9 cellular contexts compared by ENCODE assay signal in genomic region chr16:67917852-67918236, GRCh38. TPM values are rescaled to one million over a fixed set of nuclear protein-coding genes. Genes with fewer than 3 reads are reported as not detected.
A peak's percentile ranks its signal among the peaks of the same experiment; 100 is the strongest.
DNase-seq lines count a peak whose midpoint lies in the region; TF ChIP-seq lines count a peak whose summit lies in the region.
"Had no signal": no experiment of that assay in that cellular context is flagged by ENCODE, and none has a peak within 500 bp of the region (broad histone marks: within the 10 kb centered on the region; RNA-seq: fewer than 3 reads in every experiment).

No MANE protein-coding gene starts in this region.

- peaks cover 2% of the 10 kb centered on the region for H3K36me3 Mint-ChIP-seq in activated CD4-positive, alpha-beta T cell treated with anti-CD3 and anti-CD28 coated beads, Interleukin-2, amount 10 ng/mL, durations not matched to agents 7 days and 5 days (ENCODE audit: low read depth)

- H3K4me1 ChIP-seq in PC-9 (replicated peaks; ENCODE audit: insufficient read depth), result no peaks in the 10 kb centered on the region

- H3K4me3 Mint-ChIP-seq in activated CD4-positive, alpha-beta T cell treated with anti-CD3 and anti-CD28 coated beads, Interleukin-2, amount 10 ng/mL, durations not matched to agents 7 days and 5 days, result no peak overlapping the region
- H3K4me3 Mint-ChIP-seq: B cell had no signal

- intact Hi-C loops in PC-9 (cut with micrococcal nuclease; ENCODE audit: unreplicated experiment), result no loop called here

- H3K79me2 ChIP-seq in PC-9 (ENCODE audit: low read depth), result no peaks in the 10 kb centered on the region

- no peaks in the 10 kb centered on the region for H3K27me3 ChIP-seq in PC-9 (ENCODE audit: insufficient read depth, low read depth)

- no peaks in the 10 kb centered on the region for H3K36me3 ChIP-seq in PC-9 (ENCODE audit: low read depth)

- H3K4me3 ChIP-seq in PC-9, result no peak overlapping the region

- DNase-seq in NCI-H345 (lab: John Stamatoyannopoulos, UW) (peak; percentile 17), NCI-H345 treated with DMSO at 0.1 percent for 48 hours (lab: John Stamatoyannopoulos, UW; ENCODE audit: unreplicated experiment) (no peak), glomerular visceral epithelial cell (ENCODE audit: extremely low spot score) (peak; percentile 68), PC-9 (no peak), NCI-H748 treated with DMSO at 0.1 percent for 48 hours (lab: John Stamatoyannopoulos, UW) (no peak), NCI-H446 (lab: John Stamatoyannopoulos, UW) (no peak)
- no peak for DNase-seq in activated CD4-positive, alpha-beta T cell treated with anti-CD3 and anti-CD28 coated beads, Interleukin-2, amount 10 ng/mL, durations not matched to agents 7 days and 5 days
- peak in 2 of 3 donors; percentile 44 to 49 for DNase-seq in stimulated activated CD4-positive, alpha-beta T cell treated with anti-CD3 and anti-CD28 coated beads, TNF-alpha, amount 100 ng/mL, for 48 hours (ENCODE audit: low read depth in 3 of 3)

- no peaks in the 10 kb centered on the region for H3F3A ChIP-seq in PC-9 (ENCODE audit: insufficient read depth, low read depth)

- no TSS peak for BruUV-seq in PC-9 (replicated peaks; lab: Mats Ljungman, UMichigan)

- H3K27ac ChIP-seq in PC-9, result no peak overlapping the region

- H3K4me1 Mint-ChIP-seq in activated CD4-positive, alpha-beta T cell treated with anti-CD3 and anti-CD28 coated beads, Interleukin-2, amount 10 ng/mL, durations not matched to agents 7 days and 5 days, result peaks cover 24% of the 10 kb centered on the region

- H3K9me3 Mint-ChIP-seq in activated CD4-positive, alpha-beta T cell treated with anti-CD3 and anti-CD28 coated beads, Interleukin-2, amount 10 ng/mL, durations not matched to agents 7 days and 5 days, result no peaks in the 10 kb centered on the region

- no peaks in the 10 kb centered on the region for H3K27me3 Mint-ChIP-seq in activated CD4-positive, alpha-beta T cell treated with anti-CD3 and anti-CD28 coated beads, Interleukin-2, amount 10 ng/mL, durations not matched to agents 7 days and 5 days
- H3K27me3 Mint-ChIP-seq: B cell had no signal

- H3K27ac Mint-ChIP-seq in activated CD4-positive, alpha-beta T cell treated with anti-CD3 and anti-CD28 coated beads, Interleukin-2, amount 10 ng/mL, durations not matched to agents 7 days and 5 days, result peak overlapping the region; percentile 1
- H3K27ac Mint-ChIP-seq: B cell had no signal

- no peak for TF ChIP-seq CTCF in PC-9 (conservative IDR thresholded peaks at IDR 0.05)

- POLR2A ChIA-PET in activated CD4-positive, alpha-beta T cell treated with anti-CD3 and anti-CD28 coated beads, Interleukin-2, amount 10 ng/mL, durations not matched to agents 7 days and 5 days (lab: Charles Lee), result no interaction called here
- POLR2A ChIA-PET in PC-9 (lab: Charles Lee; ENCODE audit: unreplicated experiment), result interaction anchor here (0.8 kb wide), 1 partner anchor 14 kb away, joined by 6 read pairs; the partner anchor contains the start of gene CTRL

- H4K20me1 ChIP-seq in PC-9 (ENCODE audit: insufficient read depth), result peaks cover 47% of the 10 kb centered on the region

- no peaks in the 10 kb centered on the region for H3K9me2 ChIP-seq in PC-9 (ENCODE audit: insufficient read depth)

- H3K9me3 ChIP-seq in PC-9 (ENCODE audit: insufficient read depth, low read depth), result no peaks in the 10 kb centered on the region

- CTCF ChIA-PET in activated CD4-positive, alpha-beta T cell treated with anti-CD3 and anti-CD28 coated beads, Interleukin-2, amount 10 ng/mL, durations not matched to agents 7 days and 5 days (lab: Charles Lee), result interaction anchor here (0.8 to 3.3 kb wide), 7 partner anchors 10 to 397 kb away, joined by 3 to 12 read pairs (median 5); partner anchors contain the start of gene CTRL
- CTCF ChIA-PET in PC-9 (lab: Charles Lee), result no interaction called here

- no peak overlapping the region for H2AFZ ChIP-seq in PC-9

- no peak overlapping the region for H3K4me2 ChIP-seq in PC-9

RNA-seq across cellular contexts. Expression of gene CTRL, which starts 13.8 kb away (rescaled TPM):
- 1 to 10 TPM; 7.2 to 9.4 TPM for total RNA-seq in activated CD4-positive, alpha-beta T cell treated with anti-CD3 and anti-CD28 coated beads, Interleukin-2, amount 10 ng/mL, durations not matched to agents 7 days and 5 days
- 1.3 and 1.7 TPM in 2 replicates for total RNA-seq in PC-9 (2021)

RNA-seq across cellular contexts. Expression of gene PSMB10, which starts 18.8 kb away (rescaled TPM):
- total RNA-seq in activated CD4-positive, alpha-beta T cell treated with anti-CD3 and anti-CD28 coated beads, Interleukin-2, amount 10 ng/mL, durations not matched to agents 7 days and 5 days, result 100 to 1,000 TPM; 214 to 288 TPM
- total RNA-seq in PC-9 (2021), result 39.5 and 56.2 TPM in 2 replicates

RNA-seq across cellular contexts. Expression of gene PSKH1, which starts 24.8 kb away (rescaled TPM):
- total RNA-seq in activated CD4-positive, alpha-beta T cell treated with anti-CD3 and anti-CD28 coated beads, Interleukin-2, amount 10 ng/mL, durations not matched to agents 7 days and 5 days, result 10 to 100 TPM; 21.3 to 21.5 TPM
- 25.8 and 28.4 TPM in 2 replicates for total RNA-seq in PC-9 (2021)

RNA-seq across cellular contexts. Expression of gene LCAT, which starts 26.1 kb away (rescaled TPM):
- total RNA-seq in activated CD4-positive, alpha-beta T cell treated with anti-CD3 and anti-CD28 coated beads, Interleukin-2, amount 10 ng/mL, durations not matched to agents 7 days and 5 days, result 10 to 100 TPM; 12.9 to 15.3 TPM
- total RNA-seq in PC-9 (2021), result 10.0 and 11.9 TPM in 2 replicates

RNA-seq across cellular contexts. Expression of gene NRN1L, which starts 33.2 kb away (rescaled TPM):
- 1 to 10 TPM; 1.5 to 2.5 TPM for total RNA-seq in activated CD4-positive, alpha-beta T cell treated with anti-CD3 and anti-CD28 coated beads, Interleukin-2, amount 10 ng/mL, durations not matched to agents 7 days and 5 days
- 1.3 TPM in 1 of 2 replicates, not detected in the other for total RNA-seq in PC-9 (2021)

Comparison
In these comparisons a context has a peak if more than half of its experiments do, and no peak if none do; other contexts are left out.
1. DNase-seq: peak in NCI-H345 (single experiment), glomerular visceral epithelial cell (single experiment) and stimulated activated CD4-positive, alpha-beta T cell treated with anti-CD3 and anti-CD28 coated beads, TNF-alpha, amount 100 ng/mL, for 48 hours (2 of 3); none in NCI-H345 treated with DMSO at 0.1 percent for 48 hours (single experiment), activated CD4-positive, alpha-beta T cell treated with anti-CD3 and anti-CD28 coated beads, Interleukin-2, amount 10 ng/mL, durations not matched to agents 7 days and 5 days (single experiment), PC-9 (0 of 2), NCI-H748 treated with DMSO at 0.1 percent for 48 hours (single experiment) and NCI-H446 (0 of 2).